Comparison of ENCODE assay signal across 1 cellular context in the genomic region with DNA sequence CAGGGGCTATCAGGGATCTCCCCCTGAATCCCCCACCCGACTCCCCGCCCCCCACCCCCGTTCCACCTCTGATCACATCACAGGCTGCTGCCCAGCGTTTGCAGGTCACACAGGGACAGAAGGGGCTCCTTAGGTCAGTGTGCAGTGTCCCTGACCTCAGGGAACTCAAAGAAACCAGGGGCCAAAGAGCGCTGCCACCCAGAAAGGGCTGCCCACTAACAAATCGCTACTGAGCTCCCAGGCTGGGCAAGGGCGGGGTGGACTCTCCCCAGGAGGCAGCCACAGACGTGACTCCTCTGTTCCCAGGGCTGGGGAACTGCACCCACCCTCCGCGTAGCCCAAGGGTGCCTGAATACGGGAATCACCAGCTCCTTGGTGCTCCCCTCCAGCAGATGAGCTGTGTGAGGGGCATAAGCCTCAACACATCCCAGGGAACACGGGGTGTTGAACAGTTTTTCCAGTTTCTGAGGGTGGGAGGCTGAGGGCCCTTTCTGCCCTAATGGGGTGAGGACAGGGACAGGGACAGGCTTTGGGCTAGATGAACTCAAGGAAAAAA.
TF ChIP-seq lines count a peak whose summit lies in the region.

No MANE protein-coding gene starts in this region.

TF ChIP-seq in HepG2, 621 proteins besides CTCF, POLR2A, EP300 and RAD21:
- TF ChIP-seq U2AF2 (IDR thresholded peaks at IDR 0.05; ENCODE audit: low read depth, low read length) (no peak), BRCA1 (CRISPR knock-in tag; IDR thresholded peaks at IDR 0.05) (no peak), ZNF782 (CRISPR knock-in tag; IDR thresholded peaks at IDR 0.05; ENCODE audit: borderline replicate concordance) (no peak), HNF4A (CRISPR knock-in tag; IDR thresholded peaks at IDR 0.05) (no peak), ZNF543 (CRISPR knock-in tag; IDR thresholded peaks at IDR 0.05) (no peak), ARID2 (CRISPR knock-in tag; IDR thresholded peaks at IDR 0.05; ENCODE audit: borderline replicate concordance) (no peak), PPARG (CRISPR knock-in tag; conservative IDR thresholded peaks at IDR 0.05) (no peak), AHR (CRISPR knock-in tag; IDR thresholded peaks at IDR 0.05) (no peak), KAT2B (IDR thresholded peaks at IDR 0.05; ENCODE audit: borderline replicate concordance, low read depth, low read length) (no peak), JUNB (CRISPR knock-in tag; IDR thresholded peaks at IDR 0.05; ENCODE audit: borderline replicate concordance) (no peak), CHD4 (IDR thresholded peaks at IDR 0.05; ENCODE audit: borderline replicate concordance, low read length) (no peak), MLLT10 (CRISPR knock-in tag; IDR thresholded peaks at IDR 0.05) (no peak), TEAD3 (CRISPR knock-in tag; optimal IDR thresholded peaks at IDR 0.05; ENCODE audit: borderline replicate concordance) (no peak), ZSCAN9 (CRISPR knock-in tag; IDR thresholded peaks at IDR 0.05; ENCODE audit: borderline replicate concordance) (no peak), ZNF839 (CRISPR knock-in tag; IDR thresholded peaks at IDR 0.05; ENCODE audit: borderline replicate concordance) (no peak), PTBP1 (IDR thresholded peaks at IDR 0.05; ENCODE audit: low read depth, low read length, poor library complexity, severe bottlenecking) (no peak), SCMH1 (CRISPR knock-in tag; IDR thresholded peaks at IDR 0.05; ENCODE audit: borderline replicate concordance) (no peak), ZFP36L2 (CRISPR knock-in tag; IDR thresholded peaks at IDR 0.05) (no peak), ZNF33A (CRISPR knock-in tag; IDR thresholded peaks at IDR 0.05; ENCODE audit: borderline replicate concordance) (no peak), ZBTB38 (CRISPR knock-in tag; IDR thresholded peaks at IDR 0.05) (no peak), ZNF263 (CRISPR knock-in tag; IDR thresholded peaks at IDR 0.05) (peak; percentile 71), RXRA (CRISPR knock-in tag; IDR thresholded peaks at IDR 0.05) (peak; percentile 44; the same call in 1 of the 2 replicates), RBM22 (optimal IDR thresholded peaks at IDR 0.05; ENCODE audit: low read length) (peak; percentile 31), NR2C2 (CRISPR knock-in tag; IDR thresholded peaks at IDR 0.05; ENCODE audit: borderline replicate concordance) (no peak)
- TF ChIP-seq, protein P1, sequence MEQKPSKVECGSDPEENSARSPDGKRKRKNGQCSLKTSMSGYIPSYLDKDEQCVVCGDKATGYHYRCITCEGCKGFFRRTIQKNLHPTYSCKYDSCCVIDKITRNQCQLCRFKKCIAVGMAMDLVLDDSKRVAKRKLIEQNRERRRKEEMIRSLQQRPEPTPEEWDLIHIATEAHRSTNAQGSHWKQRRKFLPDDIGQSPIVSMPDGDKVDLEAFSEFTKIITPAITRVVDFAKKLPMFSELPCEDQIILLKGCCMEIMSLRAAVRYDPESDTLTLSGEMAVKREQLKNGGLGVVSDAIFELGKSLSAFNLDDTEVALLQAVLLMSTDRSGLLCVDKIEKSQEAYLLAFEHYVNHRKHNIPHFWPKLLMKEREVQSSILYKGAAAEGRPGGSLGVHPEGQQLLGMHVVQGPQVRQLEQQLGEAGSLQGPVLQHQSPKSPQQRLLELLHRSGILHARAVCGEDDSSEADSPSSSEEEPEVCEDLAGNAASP (CRISPR knock-in tag; IDR thresholded peaks at IDR 0.05; ENCODE audit: borderline replicate concordance) = peak; percentile 60; the same call in 1 of the 2 replicates
- TF ChIP-seq, protein P2, sequence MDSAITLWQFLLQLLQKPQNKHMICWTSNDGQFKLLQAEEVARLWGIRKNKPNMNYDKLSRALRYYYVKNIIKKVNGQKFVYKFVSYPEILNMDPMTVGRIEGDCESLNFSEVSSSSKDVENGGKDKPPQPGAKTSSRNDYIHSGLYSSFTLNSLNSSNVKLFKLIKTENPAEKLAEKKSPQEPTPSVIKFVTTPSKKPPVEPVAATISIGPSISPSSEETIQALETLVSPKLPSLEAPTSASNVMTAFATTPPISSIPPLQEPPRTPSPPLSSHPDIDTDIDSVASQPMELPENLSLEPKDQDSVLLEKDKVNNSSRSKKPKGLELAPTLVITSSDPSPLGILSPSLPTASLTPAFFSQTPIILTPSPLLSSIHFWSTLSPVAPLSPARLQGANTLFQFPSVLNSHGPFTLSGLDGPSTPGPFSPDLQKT (CRISPR knock-in tag; IDR thresholded peaks at IDR 0.05; ENCODE audit: borderline replicate concordance) = no peak
- TF ChIP-seq, protein P3, sequence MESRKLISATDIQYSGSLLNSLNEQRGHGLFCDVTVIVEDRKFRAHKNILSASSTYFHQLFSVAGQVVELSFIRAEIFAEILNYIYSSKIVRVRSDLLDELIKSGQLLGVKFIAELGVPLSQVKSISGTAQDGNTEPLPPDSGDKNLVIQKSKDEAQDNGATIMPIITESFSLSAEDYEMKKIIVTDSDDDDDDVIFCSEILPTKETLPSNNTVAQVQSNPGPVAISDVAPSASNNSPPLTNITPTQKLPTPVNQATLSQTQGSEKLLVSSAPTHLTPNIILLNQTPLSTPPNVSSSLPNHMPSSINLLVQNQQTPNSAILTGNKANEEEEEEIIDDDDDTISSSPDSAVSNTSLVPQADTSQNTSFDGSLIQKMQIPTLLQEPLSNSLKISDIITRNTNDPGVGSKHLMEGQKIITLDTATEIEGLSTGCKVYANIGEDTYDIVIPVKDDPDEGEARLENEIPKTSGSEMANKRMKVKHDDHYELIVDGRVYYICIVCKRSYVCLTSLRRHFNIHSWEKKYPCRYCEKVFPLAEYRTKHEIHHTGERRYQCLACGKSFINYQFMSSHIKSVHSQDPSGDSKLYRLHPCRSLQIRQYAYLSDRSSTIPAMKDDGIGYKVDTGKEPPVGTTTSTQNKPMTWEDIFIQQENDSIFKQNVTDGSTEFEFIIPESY (CRISPR knock-in tag; IDR thresholded peaks at IDR 0.05) = 0 out of 2 replicates have a peak, but pooled peaks have one; percentile 10
- TF ChIP-seq, protein P4, sequence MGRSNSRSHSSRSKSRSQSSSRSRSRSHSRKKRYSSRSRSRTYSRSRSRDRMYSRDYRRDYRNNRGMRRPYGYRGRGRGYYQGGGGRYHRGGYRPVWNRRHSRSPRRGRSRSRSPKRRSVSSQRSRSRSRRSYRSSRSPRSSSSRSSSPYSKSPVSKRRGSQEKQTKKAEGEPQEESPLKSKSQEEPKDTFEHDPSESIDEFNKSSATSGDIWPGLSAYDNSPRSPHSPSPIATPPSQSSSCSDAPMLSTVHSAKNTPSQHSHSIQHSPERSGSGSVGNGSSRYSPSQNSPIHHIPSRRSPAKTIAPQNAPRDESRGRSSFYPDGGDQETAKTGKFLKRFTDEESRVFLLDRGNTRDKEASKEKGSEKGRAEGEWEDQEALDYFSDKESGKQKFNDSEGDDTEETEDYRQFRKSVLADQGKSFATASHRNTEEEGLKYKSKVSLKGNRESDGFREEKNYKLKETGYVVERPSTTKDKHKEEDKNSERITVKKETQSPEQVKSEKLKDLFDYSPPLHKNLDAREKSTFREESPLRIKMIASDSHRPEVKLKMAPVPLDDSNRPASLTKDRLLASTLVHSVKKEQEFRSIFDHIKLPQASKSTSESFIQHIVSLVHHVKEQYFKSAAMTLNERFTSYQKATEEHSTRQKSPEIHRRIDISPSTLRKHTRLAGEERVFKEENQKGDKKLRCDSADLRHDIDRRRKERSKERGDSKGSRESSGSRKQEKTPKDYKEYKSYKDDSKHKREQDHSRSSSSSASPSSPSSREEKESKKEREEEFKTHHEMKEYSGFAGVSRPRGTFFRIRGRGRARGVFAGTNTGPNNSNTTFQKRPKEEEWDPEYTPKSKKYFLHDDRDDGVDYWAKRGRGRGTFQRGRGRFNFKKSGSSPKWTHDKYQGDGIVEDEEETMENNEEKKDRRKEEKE (IDR thresholded peaks at IDR 0.05) = no peak
- TF ChIP-seq, protein P5, sequence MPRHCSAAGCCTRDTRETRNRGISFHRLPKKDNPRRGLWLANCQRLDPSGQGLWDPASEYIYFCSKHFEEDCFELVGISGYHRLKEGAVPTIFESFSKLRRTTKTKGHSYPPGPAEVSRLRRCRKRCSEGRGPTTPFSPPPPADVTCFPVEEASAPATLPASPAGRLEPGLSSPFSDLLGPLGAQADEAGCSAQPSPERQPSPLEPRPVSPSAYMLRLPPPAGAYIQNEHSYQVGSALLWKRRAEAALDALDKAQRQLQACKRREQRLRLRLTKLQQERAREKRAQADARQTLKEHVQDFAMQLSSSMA (CRISPR knock-in tag; IDR thresholded peaks at IDR 0.05) = no peak
- TF ChIP-seq, protein P6, sequence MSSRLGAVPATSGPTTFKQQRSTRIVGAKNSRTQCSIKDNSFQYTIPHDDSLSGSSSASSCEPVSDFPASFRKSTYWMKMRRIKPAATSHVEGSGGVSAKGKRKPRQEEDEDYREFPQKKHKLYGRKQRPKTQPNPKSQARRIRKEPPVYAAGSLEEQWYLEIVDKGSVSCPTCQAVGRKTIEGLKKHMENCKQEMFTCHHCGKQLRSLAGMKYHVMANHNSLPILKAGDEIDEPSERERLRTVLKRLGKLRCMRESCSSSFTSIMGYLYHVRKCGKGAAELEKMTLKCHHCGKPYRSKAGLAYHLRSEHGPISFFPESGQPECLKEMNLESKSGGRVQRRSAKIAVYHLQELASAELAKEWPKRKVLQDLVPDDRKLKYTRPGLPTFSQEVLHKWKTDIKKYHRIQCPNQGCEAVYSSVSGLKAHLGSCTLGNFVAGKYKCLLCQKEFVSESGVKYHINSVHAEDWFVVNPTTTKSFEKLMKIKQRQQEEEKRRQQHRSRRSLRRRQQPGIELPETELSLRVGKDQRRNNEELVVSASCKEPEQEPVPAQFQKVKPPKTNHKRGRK (CRISPR knock-in tag; IDR thresholded peaks at IDR 0.05) = no peak
- TF ChIP-seq, protein P7, sequence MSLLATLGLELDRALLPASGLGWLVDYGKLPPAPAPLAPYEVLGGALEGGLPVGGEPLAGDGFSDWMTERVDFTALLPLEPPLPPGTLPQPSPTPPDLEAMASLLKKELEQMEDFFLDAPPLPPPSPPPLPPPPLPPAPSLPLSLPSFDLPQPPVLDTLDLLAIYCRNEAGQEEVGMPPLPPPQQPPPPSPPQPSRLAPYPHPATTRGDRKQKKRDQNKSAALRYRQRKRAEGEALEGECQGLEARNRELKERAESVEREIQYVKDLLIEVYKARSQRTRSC (CRISPR knock-in tag; IDR thresholded peaks at IDR 0.05; ENCODE audit: low read depth) = no peak
- TF ChIP-seq, protein P8, sequence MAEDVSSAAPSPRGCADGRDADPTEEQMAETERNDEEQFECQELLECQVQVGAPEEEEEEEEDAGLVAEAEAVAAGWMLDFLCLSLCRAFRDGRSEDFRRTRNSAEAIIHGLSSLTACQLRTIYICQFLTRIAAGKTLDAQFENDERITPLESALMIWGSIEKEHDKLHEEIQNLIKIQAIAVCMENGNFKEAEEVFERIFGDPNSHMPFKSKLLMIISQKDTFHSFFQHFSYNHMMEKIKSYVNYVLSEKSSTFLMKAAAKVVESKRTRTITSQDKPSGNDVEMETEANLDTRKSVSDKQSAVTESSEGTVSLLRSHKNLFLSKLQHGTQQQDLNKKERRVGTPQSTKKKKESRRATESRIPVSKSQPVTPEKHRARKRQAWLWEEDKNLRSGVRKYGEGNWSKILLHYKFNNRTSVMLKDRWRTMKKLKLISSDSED (CRISPR knock-in tag; IDR thresholded peaks at IDR 0.05) = no peak
- TF ChIP-seq, protein P9, sequence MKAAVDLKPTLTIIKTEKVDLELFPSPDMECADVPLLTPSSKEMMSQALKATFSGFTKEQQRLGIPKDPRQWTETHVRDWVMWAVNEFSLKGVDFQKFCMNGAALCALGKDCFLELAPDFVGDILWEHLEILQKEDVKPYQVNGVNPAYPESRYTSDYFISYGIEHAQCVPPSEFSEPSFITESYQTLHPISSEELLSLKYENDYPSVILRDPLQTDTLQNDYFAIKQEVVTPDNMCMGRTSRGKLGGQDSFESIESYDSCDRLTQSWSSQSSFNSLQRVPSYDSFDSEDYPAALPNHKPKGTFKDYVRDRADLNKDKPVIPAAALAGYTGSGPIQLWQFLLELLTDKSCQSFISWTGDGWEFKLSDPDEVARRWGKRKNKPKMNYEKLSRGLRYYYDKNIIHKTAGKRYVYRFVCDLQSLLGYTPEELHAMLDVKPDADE (CRISPR knock-in tag; IDR thresholded peaks at IDR 0.05) = no peak
- TF ChIP-seq, protein P10, sequence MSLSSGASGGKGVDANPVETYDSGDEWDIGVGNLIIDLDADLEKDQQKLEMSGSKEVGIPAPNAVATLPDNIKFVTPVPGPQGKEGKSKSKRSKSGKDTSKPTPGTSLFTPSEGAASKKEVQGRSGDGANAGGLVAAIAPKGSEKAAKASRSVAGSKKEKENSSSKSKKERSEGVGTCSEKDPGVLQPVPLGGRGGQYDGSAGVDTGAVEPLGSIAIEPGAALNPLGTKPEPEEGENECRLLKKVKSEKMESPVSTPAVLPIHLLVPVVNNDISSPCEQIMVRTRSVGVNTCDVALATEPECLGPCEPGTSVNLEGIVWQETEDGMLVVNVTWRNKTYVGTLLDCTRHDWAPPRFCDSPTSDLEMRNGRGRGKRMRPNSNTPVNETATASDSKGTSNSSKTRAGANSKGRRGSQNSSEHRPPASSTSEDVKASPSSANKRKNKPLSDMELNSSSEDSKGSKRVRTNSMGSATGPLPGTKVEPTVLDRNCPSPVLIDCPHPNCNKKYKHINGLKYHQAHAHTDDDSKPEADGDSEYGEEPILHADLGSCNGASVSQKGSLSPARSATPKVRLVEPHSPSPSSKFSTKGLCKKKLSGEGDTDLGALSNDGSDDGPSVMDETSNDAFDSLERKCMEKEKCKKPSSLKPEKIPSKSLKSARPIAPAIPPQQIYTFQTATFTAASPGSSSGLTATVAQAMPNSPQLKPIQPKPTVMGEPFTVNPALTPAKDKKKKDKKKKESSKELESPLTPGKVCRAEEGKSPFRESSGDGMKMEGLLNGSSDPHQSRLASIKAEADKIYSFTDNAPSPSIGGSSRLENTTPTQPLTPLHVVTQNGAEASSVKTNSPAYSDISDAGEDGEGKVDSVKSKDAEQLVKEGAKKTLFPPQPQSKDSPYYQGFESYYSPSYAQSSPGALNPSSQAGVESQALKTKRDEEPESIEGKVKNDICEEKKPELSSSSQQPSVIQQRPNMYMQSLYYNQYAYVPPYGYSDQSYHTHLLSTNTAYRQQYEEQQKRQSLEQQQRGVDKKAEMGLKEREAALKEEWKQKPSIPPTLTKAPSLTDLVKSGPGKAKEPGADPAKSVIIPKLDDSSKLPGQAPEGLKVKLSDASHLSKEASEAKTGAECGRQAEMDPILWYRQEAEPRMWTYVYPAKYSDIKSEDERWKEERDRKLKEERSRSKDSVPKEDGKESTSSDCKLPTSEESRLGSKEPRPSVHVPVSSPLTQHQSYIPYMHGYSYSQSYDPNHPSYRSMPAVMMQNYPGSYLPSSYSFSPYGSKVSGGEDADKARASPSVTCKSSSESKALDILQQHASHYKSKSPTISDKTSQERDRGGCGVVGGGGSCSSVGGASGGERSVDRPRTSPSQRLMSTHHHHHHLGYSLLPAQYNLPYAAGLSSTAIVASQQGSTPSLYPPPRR (CRISPR knock-in tag; IDR thresholded peaks at IDR 0.05; ENCODE audit: borderline replicate concordance) = no peak
